ENCODE assay signal across 11 cellular contexts in genomic region chr5:113050606-113051391, GRCh38.
A peak's percentile ranks its signal among the peaks of the same experiment; 100 is the strongest.
DNase-seq lines count a peak whose midpoint lies in the region; ATAC-seq, FAIRE-seq and TF ChIP-seq lines count a peak whose summit lies in the region.
"Had no signal": no experiment of that assay in that cellular context is flagged by ENCODE, and none has a peak within 500 bp of the region (broad histone marks: within the 10 kb centered on the region; RNA-seq: fewer than 3 reads in every experiment).

No MANE protein-coding gene starts in this region.

- no peaks in the 10 kb centered on the region for H3K9me3 ChIP-seq in heart right ventricle

- H3K4me1 Mint-ChIP-seq in activated CD8-positive, alpha-beta memory T cell treated with anti-CD3 and anti-CD28 coated beads, Interleukin-2, amount 10 ng/mL, durations not matched to agents 7 days and 5 days = peaks cover 18% of the 10 kb centered on the region
- peaks cover 28% of the 10 kb centered on the region for H3K4me1 Mint-ChIP-seq in activated T-helper 1 cell treated with anti-CD3 and anti-CD28 coated beads, Interleukin-12 subunit alpha, Interleukin-12 subunit beta, Interleukin-2, Interleukin-4 antibody, amounts not matched to agents 30 ng/mL and 10 ng/mL and 1 ng/mL, durations not matched to agents 14 hours and 24 hours and 36 hours (ENCODE audit: low read depth)
- H3K4me1 Mint-ChIP-seq in effector memory CD8-positive, alpha-beta T cell (ENCODE audit: low read depth in 2 of 2) = peaks cover 5 to 7% of the 10 kb centered on the region in 2 donors

- no peak for DNase-seq in activated CD8-positive, alpha-beta memory T cell treated with anti-CD3 and anti-CD28 coated beads, Interleukin-2, amount 10 ng/mL, durations not matched to agents 7 days and 5 days
- no peak for DNase-seq in activated CD8-positive, alpha-beta memory T cell treated with anti-CD3 and anti-CD28 coated beads for 24 hours
- DNase-seq in activated T-helper 1 cell treated with anti-CD3 and anti-CD28 coated beads, Interleukin-12 subunit alpha, Interleukin-12 subunit beta, Interleukin-2, Interleukin-4 antibody, amounts not matched to agents 30 ng/mL and 10 ng/mL and 1 ng/mL, durations not matched to agents 14 hours and 24 hours and 36 hours (ENCODE audit: low spot score) = peak; percentile 14
- DNase-seq in heart right ventricle (no peak), stromal cell of bone marrow (ENCODE audit: low read depth) (peak; percentile 87), GM12892 (ENCODE audit: insufficient read length) (no peak), DMS 273 treated with DMSO at 0.1 percent for 48 hours (lab: John Stamatoyannopoulos, UW) (no peak)
- DNase-seq in effector memory CD8-positive, alpha-beta T cell = no peak
- DNase-seq: NCI-H1048 had no signal

- peak; percentile 72 for ATAC-seq in activated CD8-positive, alpha-beta memory T cell treated with anti-CD3 and anti-CD28 coated beads, Interleukin-2, amount 10 ng/mL, durations not matched to agents 7 days and 5 days
- ATAC-seq in heart right ventricle = peak in 7 of 8 donors; percentile 25 to 67 (median 46)
- ATAC-seq in effector memory CD8-positive, alpha-beta T cell (replicated peaks) = no peak

- WGBS in heart right ventricle, 2 donors = 49 to 55% methylated on average over 12 of the region's 12 CpGs

- no peak for TF ChIP-seq CTCF in heart right ventricle (IDR thresholded peaks at IDR 0.05)

- no peaks in the 10 kb centered on the region for H3K27me3 ChIP-seq in heart right ventricle

- no peaks in the 10 kb centered on the region for H3K9me3 Mint-ChIP-seq in activated CD8-positive, alpha-beta memory T cell treated with anti-CD3 and anti-CD28 coated beads, Interleukin-2, amount 10 ng/mL, durations not matched to agents 7 days and 5 days (ENCODE audit: low read depth)
- no peaks in the 10 kb centered on the region for H3K9me3 Mint-ChIP-seq in activated T-helper 1 cell treated with anti-CD3 and anti-CD28 coated beads, Interleukin-12 subunit alpha, Interleukin-12 subunit beta, Interleukin-2, Interleukin-4 antibody, amounts not matched to agents 30 ng/mL and 10 ng/mL and 1 ng/mL, durations not matched to agents 14 hours and 24 hours and 36 hours
- H3K9me3 Mint-ChIP-seq in effector memory CD8-positive, alpha-beta T cell = no peaks in the 10 kb centered on the region

- FAIRE-seq in GM12892 (lab: Jason Lieb, UNC) = no peak

- no peak overlapping the region for H3K4me3 Mint-ChIP-seq in activated CD8-positive, alpha-beta memory T cell treated with anti-CD3 and anti-CD28 coated beads, Interleukin-2, amount 10 ng/mL, durations not matched to agents 7 days and 5 days
- H3K4me3 Mint-ChIP-seq in activated T-helper 1 cell treated with anti-CD3 and anti-CD28 coated beads, Interleukin-12 subunit alpha, Interleukin-12 subunit beta, Interleukin-2, Interleukin-4 antibody, amounts not matched to agents 30 ng/mL and 10 ng/mL and 1 ng/mL, durations not matched to agents 14 hours and 24 hours and 36 hours = peak overlapping the region; percentile 2
- H3K4me3 Mint-ChIP-seq in effector memory CD8-positive, alpha-beta T cell = no peak overlapping the region

- TF ChIP-seq POLR2A in GM12892 (IDR thresholded peaks at IDR 0.05; ENCODE audit: low read depth, low read length) = no peak

- intact Hi-C loops in activated T-helper 1 cell treated with anti-CD3 and anti-CD28 coated beads, Interleukin-12 subunit alpha, Interleukin-12 subunit beta, Interleukin-2, Interleukin-4 antibody, amounts not matched to agents 30 ng/mL and 10 ng/mL and 1 ng/mL, durations not matched to agents 14 hours and 24 hours and 36 hours (cut with micrococcal nuclease) = loop anchor here (2.0 kb wide), 1 partner anchor 28 kb away; no protein-coding TSS in a partner anchor
- intact Hi-C loops in heart right ventricle (cut with DNase I) = no loop called here

- no peak overlapping the region for H3K4me3 ChIP-seq in heart right ventricle
- H3K4me3 ChIP-seq: lung had no signal

- peak overlapping the region; percentile 56 for H3K27ac Mint-ChIP-seq in activated CD8-positive, alpha-beta memory T cell treated with anti-CD3 and anti-CD28 coated beads, Interleukin-2, amount 10 ng/mL, durations not matched to agents 7 days and 5 days
- peak overlapping the region; percentile 56 for H3K27ac Mint-ChIP-seq in activated T-helper 1 cell treated with anti-CD3 and anti-CD28 coated beads, Interleukin-12 subunit alpha, Interleukin-12 subunit beta, Interleukin-2, Interleukin-4 antibody, amounts not matched to agents 30 ng/mL and 10 ng/mL and 1 ng/mL, durations not matched to agents 14 hours and 24 hours and 36 hours
- peak overlapping the region in 1 of 2 donors; percentile 0 for H3K27ac Mint-ChIP-seq in effector memory CD8-positive, alpha-beta T cell

- H3K27ac ChIP-seq in heart right ventricle = peak overlapping the region in 5 of 10 donors; percentile 46 to 75 (median 47)
- H3K27ac ChIP-seq: C4-2B had no signal

- no peaks in the 10 kb centered on the region for H3K36me3 Mint-ChIP-seq in activated CD8-positive, alpha-beta memory T cell treated with anti-CD3 and anti-CD28 coated beads, Interleukin-2, amount 10 ng/mL, durations not matched to agents 7 days and 5 days
- H3K36me3 Mint-ChIP-seq in activated T-helper 1 cell treated with anti-CD3 and anti-CD28 coated beads, Interleukin-12 subunit alpha, Interleukin-12 subunit beta, Interleukin-2, Interleukin-4 antibody, amounts not matched to agents 30 ng/mL and 10 ng/mL and 1 ng/mL, durations not matched to agents 14 hours and 24 hours and 36 hours (ENCODE audit: low read depth) = peaks cover 3% of the 10 kb centered on the region
- H3K36me3 Mint-ChIP-seq in effector memory CD8-positive, alpha-beta T cell (ENCODE audit: insufficient read depth) = no peaks in the 10 kb centered on the region

- CTCF ChIA-PET in activated CD8-positive, alpha-beta memory T cell treated with anti-CD3 and anti-CD28 coated beads, Interleukin-2, amount 10 ng/mL, durations not matched to agents 7 days and 5 days (lab: Charles Lee) = interaction anchor here (0.9 to 1.5 kb wide), 2 partner anchors 55 to 279 kb away, joined by 3 read pairs; no protein-coding TSS in a partner anchor

- H3K27me3 Mint-ChIP-seq in activated CD8-positive, alpha-beta memory T cell treated with anti-CD3 and anti-CD28 coated beads, Interleukin-2, amount 10 ng/mL, durations not matched to agents 7 days and 5 days = no peaks in the 10 kb centered on the region
- H3K27me3 Mint-ChIP-seq in activated T-helper 1 cell treated with anti-CD3 and anti-CD28 coated beads, Interleukin-12 subunit alpha, Interleukin-12 subunit beta, Interleukin-2, Interleukin-4 antibody, amounts not matched to agents 30 ng/mL and 10 ng/mL and 1 ng/mL, durations not matched to agents 14 hours and 24 hours and 36 hours (ENCODE audit: insufficient read depth) = no peaks in the 10 kb centered on the region
- H3K27me3 Mint-ChIP-seq in effector memory CD8-positive, alpha-beta T cell = no peaks in the 10 kb centered on the region

- H3K36me3 ChIP-seq in heart right ventricle = peaks cover 0 to 96% (median 31%) of the 10 kb centered on the region in 9 donors

- H3K4me1 ChIP-seq in heart right ventricle = peaks cover 0 to 51% (median 32%) of the 10 kb centered on the region in 9 donors

Comparison
In these comparisons a context has a peak if more than half of its experiments do, and no peak if none do; other contexts are left out.
1. DNase-seq: peak in activated T-helper 1 cell treated with anti-CD3 and anti-CD28 coated beads, Interleukin-12 subunit alpha, Interleukin-12 subunit beta, Interleukin-2, Interleukin-4 antibody, amounts not matched to agents 30 ng/mL and 10 ng/mL and 1 ng/mL, durations not matched to agents 14 hours and 24 hours and 36 hours (single experiment) and stromal cell of bone marrow (single experiment); none in activated CD8-positive, alpha-beta memory T cell treated with anti-CD3 and anti-CD28 coated beads, Interleukin-2, amount 10 ng/mL, durations not matched to agents 7 days and 5 days (single experiment), activated CD8-positive, alpha-beta memory T cell treated with anti-CD3 and anti-CD28 coated beads for 24 hours (single experiment), heart right ventricle (0 of 2), effector memory CD8-positive, alpha-beta T cell (0 of 3), GM12892 (single experiment) and DMS 273 treated with DMSO at 0.1 percent for 48 hours (single experiment).